20 cellular contexts compared by ENCODE assay signal in genomic region chr17:61444075-61444474, GRCh38. TPM values are rescaled to one million over a fixed set of nuclear protein-coding genes. Genes with fewer than 3 reads are reported as not detected.
"Had no signal": no experiment of that assay in that cellular context is flagged by ENCODE, and none has a peak within 500 bp of the region (broad histone marks: within the 10 kb centered on the region; RNA-seq: fewer than 3 reads in every experiment).

No MANE protein-coding gene starts in this region.

- DNase-seq: activated CD4-positive, alpha-beta T cell treated with anti-CD3 and anti-CD28 coated beads, Interleukin-2, amount 50 U/mL, for 1 hour; activated CD4-positive, CD25-positive, alpha-beta regulatory T cell treated with anti-CD3 and anti-CD28 coated beads, Interleukin-2, amount 50 U/mL, for 72 hours; activated CD8-positive, alpha-beta T cell treated with anti-CD3 and anti-CD28 coated beads, Interleukin-2, amount 10 ng/mL, durations not matched to agents 7 days and 5 days; activated gamma-delta T cell treated with Interleukin-2 at 50 U/mL for 16 hours; brain microvascular endothelial cell; central memory CD4-positive, alpha-beta T cell; effector memory CD8-positive, alpha-beta T cell; heart right ventricle; kidney; naive thymus-derived CD8-positive, alpha-beta T cell; ovary; stimulated activated CD4-positive, alpha-beta T cell treated with anti-CD3 and anti-CD28 coated beads, Interleukin-1b, Interleukin-23, amount 100 ng/mL, for 48 hours; uterus had no signal

RNA-seq across cellular contexts. Expression of gene TBX4, which starts 8.1 kb away (rescaled TPM):
- total RNA-seq: activated CD8-positive, alpha-beta T cell treated with anti-CD3 and anti-CD28 coated beads, Interleukin-2, amount 10 ng/mL, durations not matched to agents 7 days and 5 days; activated naive CD4-positive, alpha-beta T cell treated with anti-CD3 and anti-CD28 coated beads, Interleukin-2, amount 50 U/mL, for 72 hours; ascending aorta; dermis microvascular lymphatic vessel endothelial cell; fibroblast of villous mesenchyme; heart right ventricle; kidney; naive thymus-derived CD8-positive, alpha-beta T cell; right atrium auricular region; T-helper 2 cell treated with Interferon-gamma antibody and Interleukin-4, amounts not matched to agents 100 ng/mL and 5 ng/mL, for 36 hours; tibial nerve; uterus had no signal

RNA-seq across cellular contexts. Expression of gene TBX2, which starts 44.4 kb away (rescaled TPM):
- total RNA-seq: activated CD8-positive, alpha-beta T cell treated with anti-CD3 and anti-CD28 coated beads, Interleukin-2, amount 10 ng/mL, durations not matched to agents 7 days and 5 days; activated naive CD4-positive, alpha-beta T cell treated with anti-CD3 and anti-CD28 coated beads, Interleukin-2, amount 50 U/mL, for 72 hours; dermis microvascular lymphatic vessel endothelial cell; T-helper 2 cell treated with Interferon-gamma antibody and Interleukin-4, amounts not matched to agents 100 ng/mL and 5 ng/mL, for 36 hours had no signal
